In genomic region chr13:97367016-97367415, GRCh38 we compare ENCODE assay signal across 10 cellular contexts.
A peak's percentile ranks its signal among the peaks of the same experiment; 100 is the strongest.
DNase-seq lines count a peak whose midpoint lies in the region; ATAC-seq lines count a peak whose summit lies in the region.
"Had no signal": no experiment of that assay in that cellular context is flagged by ENCODE, and none has a peak within 500 bp of the region (broad histone marks: within the 10 kb centered on the region; RNA-seq: fewer than 3 reads in every experiment).

No MANE protein-coding gene starts in this region.

- ATAC-seq in GM18502 (IDR thresholded peaks at IDR 0.05; ENCODE audit: poor library complexity, unreplicated experiment) (peak; percentile 64), HG03571 (IDR thresholded peaks at IDR 0.05; ENCODE audit: unreplicated experiment) (peak; percentile 55)
- ATAC-seq in activated CD8-positive, alpha-beta memory T cell treated with anti-CD3 and anti-CD28 coated beads, Interleukin-2, amount 10 ng/mL, durations not matched to agents 7 days and 5 days: no peak

- H3K36me3 Mint-ChIP-seq in activated CD8-positive, alpha-beta memory T cell treated with anti-CD3 and anti-CD28 coated beads, Interleukin-2, amount 10 ng/mL, durations not matched to agents 7 days and 5 days: peaks cover 4% of the 10 kb centered on the region

- H3K27ac Mint-ChIP-seq in activated CD8-positive, alpha-beta memory T cell treated with anti-CD3 and anti-CD28 coated beads, Interleukin-2, amount 10 ng/mL, durations not matched to agents 7 days and 5 days: no peak overlapping the region

- no peaks in the 10 kb centered on the region for H3K27me3 Mint-ChIP-seq in activated CD8-positive, alpha-beta memory T cell treated with anti-CD3 and anti-CD28 coated beads, Interleukin-2, amount 10 ng/mL, durations not matched to agents 7 days and 5 days
- H3K27me3 Mint-ChIP-seq: naive B cell had no signal

- peaks cover 14% of the 10 kb centered on the region for H3K4me1 Mint-ChIP-seq in activated CD8-positive, alpha-beta memory T cell treated with anti-CD3 and anti-CD28 coated beads, Interleukin-2, amount 10 ng/mL, durations not matched to agents 7 days and 5 days

- CTCF ChIA-PET in activated CD8-positive, alpha-beta memory T cell treated with anti-CD3 and anti-CD28 coated beads, Interleukin-2, amount 10 ng/mL, durations not matched to agents 7 days and 5 days (lab: Charles Lee): interaction anchor here (1.4 to 1.5 kb wide), 2 partner anchors 25 to 257 kb away, joined by 3 to 5 read pairs; no protein-coding TSS in a partner anchor

- H3K9me3 Mint-ChIP-seq in activated CD8-positive, alpha-beta memory T cell treated with anti-CD3 and anti-CD28 coated beads, Interleukin-2, amount 10 ng/mL, durations not matched to agents 7 days and 5 days (ENCODE audit: low read depth): no peaks in the 10 kb centered on the region
- H3K9me3 Mint-ChIP-seq: naive B cell had no signal

- DNase-seq in dermis blood vessel endothelial cell (peak; percentile 14), pons (ENCODE audit: low spot score) (peak; percentile 79), NCI-H2227 (lab: John Stamatoyannopoulos, UW; ENCODE audit: unreplicated experiment) (no peak), GM03348 (ENCODE audit: low spot score) (no peak)
- no peak for DNase-seq in effector CD4-positive, alpha-beta T cell
- no peak for DNase-seq in activated CD8-positive, alpha-beta memory T cell treated with anti-CD3 and anti-CD28 coated beads, Interleukin-2, amount 10 ng/mL, durations not matched to agents 7 days and 5 days
- DNase-seq: activated naive CD4-positive, alpha-beta T cell; naive B cell had no signal

- H3K4me3 Mint-ChIP-seq in activated CD8-positive, alpha-beta memory T cell treated with anti-CD3 and anti-CD28 coated beads, Interleukin-2, amount 10 ng/mL, durations not matched to agents 7 days and 5 days: no peak overlapping the region

Comparison
In these comparisons a context has a peak if more than half of its experiments do, and no peak if none do; other contexts are left out.
1. DNase-seq: peak in dermis blood vessel endothelial cell (single experiment) and pons (single experiment); none in effector CD4-positive, alpha-beta T cell (single experiment), NCI-H2227 (single experiment), activated CD8-positive, alpha-beta memory T cell treated with anti-CD3 and anti-CD28 coated beads, Interleukin-2, amount 10 ng/mL, durations not matched to agents 7 days and 5 days (single experiment) and GM03348 (single experiment).